Comparison of ENCODE assay signal across 23 cellular contexts in genomic region chr5:39933061-39933460, GRCh38.
"Had no signal": no experiment of that assay in that cellular context is flagged by ENCODE, and none has a peak within 500 bp of the region (broad histone marks: within the 10 kb centered on the region; RNA-seq: fewer than 3 reads in every experiment).

No MANE protein-coding gene starts in this region.

- H3K79me2 ChIP-seq: hepatocyte had no signal

- H3K4me2 ChIP-seq: hepatocyte had no signal

- H3K27ac ChIP-seq: hepatocyte, left ventricle myocardium inferior, ovary, tibial nerve, uterus had no signal

- H3K4me3 Mint-ChIP-seq: mesothelial cell of epicardium; naive B cell; natural killer cell; stimulated activated naive CD8-positive, alpha-beta T cell treated with anti-CD3 and anti-CD28 coated beads, Interleukin-15, Interleukin-2, amounts not matched to agents 100 ng/mL and 50 ng/mL, for 24 hours; type B pancreatic cell had no signal

- H3K4me1 Mint-ChIP-seq: mesothelial cell of epicardium, naive B cell, natural killer cell had no signal

- H3K36me3 Mint-ChIP-seq: mesothelial cell of epicardium, naive B cell, natural killer cell, type B pancreatic cell had no signal

- DNase-seq: islet precursor cell; left ventricle myocardium inferior; mesendoderm; naive B cell; natural killer cell; ovary; retina; right cardiac atrium; stimulated activated CD4-positive, alpha-beta T cell treated with anti-CD3 and anti-CD28 coated beads, Interleukin-12 subunit alpha, Interleukin-12 subunit beta, amount 100 ng/mL, for 4 hours; stimulated activated CD4-positive, alpha-beta T cell treated with anti-CD3 and anti-CD28 coated beads, Interleukin-15, amount 100 ng/mL, for 24 hours; stimulated activated CD4-positive, alpha-beta T cell treated with anti-CD3 and anti-CD28 coated beads, Interleukin-2, amount 100 ng/mL, for 24 hours; stimulated activated CD4-positive, alpha-beta T cell treated with anti-CD3 and anti-CD28 coated beads, Interleukin-4, amount 100 ng/mL, for 1 hour; stimulated activated naive CD4-positive, alpha-beta T cell; uterus had no signal

- ATAC-seq: natural killer cell, right cardiac atrium, sciatic nerve had no signal

- H3K9me3 ChIP-seq: left ventricle myocardium inferior, ovary, tibial nerve, uterus had no signal

- H3K9me3 Mint-ChIP-seq: natural killer cell; stimulated activated naive CD8-positive, alpha-beta T cell treated with anti-CD3 and anti-CD28 coated beads, Interleukin-15, Interleukin-2, amounts not matched to agents 100 ng/mL and 50 ng/mL, for 24 hours; type B pancreatic cell had no signal

- H3K27me3 Mint-ChIP-seq: progenitor cell of endocrine pancreas, type B pancreatic cell had no signal

- H3K4me3 ChIP-seq: hepatocyte, left ventricle myocardium inferior, lung, ovary, skin epidermis, tibial nerve, uterus had no signal

- H2AFZ ChIP-seq: hepatocyte had no signal

- H3K27ac Mint-ChIP-seq: mesothelial cell of epicardium; naive B cell; natural killer cell; progenitor cell of endocrine pancreas; stimulated activated naive CD8-positive, alpha-beta T cell treated with anti-CD3 and anti-CD28 coated beads, Interleukin-15, Interleukin-2, amounts not matched to agents 100 ng/mL and 50 ng/mL, for 24 hours; type B pancreatic cell had no signal

- H3K4me1 ChIP-seq: left ventricle myocardium inferior, tibial nerve, uterus had no signal

- H3K36me3 ChIP-seq: left ventricle myocardium inferior, ovary, tibial nerve, uterus had no signal

- H3K27me3 ChIP-seq: hepatocyte, ovary, tibial nerve, uterus had no signal
